ENCODE assay signal across 2 cellular contexts in the genomic region with DNA sequence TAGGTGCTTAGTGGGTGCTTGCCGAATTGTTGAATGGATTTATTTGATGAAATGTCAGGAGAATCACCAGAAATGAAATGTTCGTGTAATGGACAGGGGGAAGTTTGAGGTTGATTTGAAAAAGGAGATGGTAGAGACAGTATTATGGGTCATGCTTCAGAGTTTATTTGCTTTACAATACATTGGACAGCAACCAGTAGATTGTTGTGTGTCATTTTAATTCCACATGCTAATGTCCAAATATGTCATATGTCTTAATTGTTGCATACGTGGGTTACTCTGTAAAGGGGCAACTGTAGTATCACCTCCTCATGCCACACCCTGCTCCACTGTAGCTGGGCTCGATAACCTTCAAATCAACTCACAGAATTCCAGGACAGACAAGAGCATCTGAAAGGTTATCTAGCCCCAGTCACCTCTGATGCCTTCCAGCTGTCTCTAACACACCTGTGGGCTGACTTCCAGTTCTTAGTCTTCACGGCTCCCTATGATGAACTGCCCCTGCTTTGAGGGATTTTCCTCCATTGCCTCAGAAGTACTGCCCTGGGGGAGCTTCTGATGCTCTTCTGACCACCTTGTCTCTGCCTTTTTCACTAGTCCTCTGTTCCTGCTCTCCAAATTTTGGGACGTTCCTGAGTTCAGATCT.
TF ChIP-seq lines count a peak whose summit lies in the region.

No MANE protein-coding gene starts in this region.

TF ChIP-seq in liver, 16 proteins besides CTCF, POLR2A, EP300 and RAD21:
- no peak for TF ChIP-seq FOXA1 (IDR thresholded peaks at IDR 0.05)
- peak; percentile 55 for TF ChIP-seq REST (IDR thresholded peaks at IDR 0.05)

TF ChIP-seq in HepG2, 621 proteins besides CTCF, POLR2A, EP300 and RAD21:
- TF ChIP-seq MLLT10 (CRISPR knock-in tag; IDR thresholded peaks at IDR 0.05) (no peak), ZNF652 (CRISPR knock-in tag; IDR thresholded peaks at IDR 0.05; ENCODE audit: borderline replicate concordance, low read depth) (no peak), TRAFD1 (CRISPR knock-in tag; IDR thresholded peaks at IDR 0.05; ENCODE audit: borderline replicate concordance) (no peak), ELF3 (CRISPR knock-in tag; IDR thresholded peaks at IDR 0.05) (no peak), ZNF883 (CRISPR knock-in tag; IDR thresholded peaks at IDR 0.05; ENCODE audit: not compliant biosample characterization) (no peak), ZZZ3 (CRISPR knock-in tag; IDR thresholded peaks at IDR 0.05; ENCODE audit: borderline replicate concordance) (no peak), REST (IDR thresholded peaks at IDR 0.05; ENCODE audit: borderline replicate concordance in 1 of 2, low read depth in 1 of 2, low read length in 2 of 2) (0 out of 4 replicates have a peak, but pooled peaks of 1 of the 2 experiments have one; percentile 35)
